ENCODE assay signal across 8 cellular contexts in the genomic region with DNA sequence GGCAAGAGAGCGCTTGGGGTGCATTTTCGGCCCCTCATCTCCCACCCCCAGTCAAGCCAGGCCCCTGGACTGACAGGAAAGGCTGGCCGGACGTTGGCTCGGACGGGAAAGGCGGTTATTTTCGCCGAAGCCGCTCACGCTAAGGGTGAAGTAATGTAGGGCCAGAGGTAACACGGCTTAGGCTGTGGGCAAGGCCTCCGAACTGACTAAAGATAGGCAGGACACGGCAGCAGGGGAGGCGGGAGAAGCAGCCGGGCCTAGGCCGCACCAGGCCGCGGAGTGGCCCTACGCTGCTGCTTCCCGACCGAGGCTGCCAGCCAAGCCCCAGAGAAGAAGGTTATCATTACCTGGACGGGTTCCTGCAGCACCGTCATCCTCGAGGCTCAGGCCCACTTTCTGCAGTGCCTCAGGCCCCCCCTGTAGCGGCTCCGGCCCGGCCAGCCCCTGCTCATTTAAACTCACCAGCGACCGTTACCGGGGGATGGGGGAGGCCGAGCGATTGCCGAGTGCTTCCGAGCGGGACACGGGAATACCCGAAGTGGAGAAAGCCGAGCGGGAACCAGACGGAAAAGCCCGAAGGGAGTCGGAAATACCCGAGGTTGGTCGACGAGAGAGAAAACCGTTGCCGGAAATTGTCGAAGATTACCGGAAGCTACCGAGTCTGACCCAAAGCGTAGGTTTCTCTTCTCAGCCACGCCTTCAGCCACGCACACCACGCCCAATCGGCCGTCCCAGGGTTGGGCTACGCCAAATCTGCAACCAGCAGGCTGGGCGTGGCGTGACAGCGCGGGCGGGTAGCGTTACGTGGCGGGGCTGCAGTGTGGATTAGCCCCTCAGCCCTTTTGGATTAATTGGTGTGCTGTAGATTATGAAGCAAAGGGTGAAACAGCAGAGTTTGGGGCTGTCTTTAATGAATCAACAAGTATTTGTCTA. TPM values are rescaled to one million over a fixed set of nuclear protein-coding genes. Genes with fewer than 3 reads are reported as not detected.
A peak's percentile ranks its signal among the peaks of the same experiment; 100 is the strongest.
DNase-seq lines count a peak whose midpoint lies in the region; ATAC-seq and TF ChIP-seq lines count a peak whose summit lies in the region.

A gene with protein sequence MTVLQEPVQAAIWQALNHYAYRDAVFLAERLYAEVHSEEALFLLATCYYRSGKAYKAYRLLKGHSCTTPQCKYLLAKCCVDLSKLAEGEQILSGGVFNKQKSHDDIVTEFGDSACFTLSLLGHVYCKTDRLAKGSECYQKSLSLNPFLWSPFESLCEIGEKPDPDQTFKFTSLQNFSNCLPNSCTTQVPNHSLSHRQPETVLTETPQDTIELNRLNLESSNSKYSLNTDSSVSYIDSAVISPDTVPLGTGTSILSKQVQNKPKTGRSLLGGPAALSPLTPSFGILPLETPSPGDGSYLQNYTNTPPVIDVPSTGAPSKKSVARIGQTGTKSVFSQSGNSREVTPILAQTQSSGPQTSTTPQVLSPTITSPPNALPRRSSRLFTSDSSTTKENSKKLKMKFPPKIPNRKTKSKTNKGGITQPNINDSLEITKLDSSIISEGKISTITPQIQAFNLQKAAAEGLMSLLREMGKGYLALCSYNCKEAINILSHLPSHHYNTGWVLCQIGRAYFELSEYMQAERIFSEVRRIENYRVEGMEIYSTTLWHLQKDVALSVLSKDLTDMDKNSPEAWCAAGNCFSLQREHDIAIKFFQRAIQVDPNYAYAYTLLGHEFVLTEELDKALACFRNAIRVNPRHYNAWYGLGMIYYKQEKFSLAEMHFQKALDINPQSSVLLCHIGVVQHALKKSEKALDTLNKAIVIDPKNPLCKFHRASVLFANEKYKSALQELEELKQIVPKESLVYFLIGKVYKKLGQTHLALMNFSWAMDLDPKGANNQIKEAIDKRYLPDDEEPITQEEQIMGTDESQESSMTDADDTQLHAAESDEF (minus strand): TSS at position 497 of the 933 bp plus-strand sequence. CDS start 123 bp downstream, at position 374.

- no peaks in the 10 kb centered on the region for H3F3A ChIP-seq in smooth muscle cell (ENCODE audit: low read depth)

- peak within 1 kb of the TSS; percentile 84 for H3K27ac ChIP-seq in caudate nucleus (ENCODE audit: low read depth, low read length)
- H3K27ac ChIP-seq in smooth muscle cell (ENCODE audit: low read depth): peak within 1 kb of the TSS; percentile 96

- CTCF ChIA-PET in activated B cell treated with CpG ODN at 0.5 μM for 24 hours (lab: Charles Lee): interaction anchor here (0.9 to 1.2 kb wide), 3 partner anchors 8 to 126 kb away, joined by 3 read pairs; no protein-coding TSS in a partner anchor

- no peaks in the 10 kb centered on the region for H3K27me3 Mint-ChIP-seq in activated B cell treated with CpG ODN at 0.5 μM for 24 hours

- peak within 1 kb of the TSS; percentile 92 for H3K27ac Mint-ChIP-seq in activated B cell treated with CpG ODN at 0.5 μM for 24 hours

- peaks cover 28% of the 10 kb centered on the region for H3K4me1 ChIP-seq in smooth muscle cell (ENCODE audit: low read depth)

- intact Hi-C loops in activated B cell treated with CpG ODN at 0.5 μM for 24 hours (cut with micrococcal nuclease): loop anchor here (1.0 kb wide), 4 partner anchors 11 to 134 kb away; a partner anchor contains a TSS

- no peaks in the 10 kb centered on the region for H3K36me3 ChIP-seq in smooth muscle cell (ENCODE audit: low read depth)

- WGBS in smooth muscle cell (ENCODE audit: low lambda C conversion rate): under 1% methylated on average over 66 of the region's 66 CpGs

- peak; percentile 68 for TF ChIP-seq POLR2A in GM18951 (IDR thresholded peaks at IDR 0.05; ENCODE audit: extremely low read depth, insufficient read depth, insufficient read length)

- DNase-seq in AG08395 (ENCODE audit: low spot score): peak; percentile 98
- DNase-seq in NCI-H345 (lab: John Stamatoyannopoulos, UW): peak; percentile 100
- peak; percentile 99 for DNase-seq in activated B cell treated with CpG ODN at 0.5 μM for 24 hours
- peak; percentile 63 to 99 (median 94) for DNase-seq in caudate nucleus (lab: John Stamatoyannopoulos, UW)
- DNase-seq in iPS-NIHi7 (ENCODE audit: extremely low spot score): peak; percentile 99
- DNase-seq in smooth muscle cell (lab: John Stamatoyannopoulos, UW; ENCODE audit: unreplicated experiment): peak; percentile 99

- H3K36me3 Mint-ChIP-seq in activated B cell treated with CpG ODN at 0.5 μM for 24 hours (ENCODE audit: low read depth): peaks cover 18% of the 10 kb centered on the region

- POLR2A ChIA-PET in activated B cell treated with CpG ODN at 0.5 μM for 24 hours (lab: Charles Lee): interaction anchor here (0.6 to 3.6 kb wide), 12 partner anchors 9 to 1726 kb away, joined by 3 to 50 read pairs (median 6); a partner anchor contains a TSS

- no peaks in the 10 kb centered on the region for H3K27me3 ChIP-seq in smooth muscle cell (ENCODE audit: low read depth)

- H2AFZ ChIP-seq in smooth muscle cell (ENCODE audit: low read depth): peak within 1 kb of the TSS; percentile 73

- peak within 1 kb of the TSS; percentile 89 for H3K4me2 ChIP-seq in smooth muscle cell

- no peaks in the 10 kb centered on the region for H3K9me3 ChIP-seq in smooth muscle cell (replicated peaks; ENCODE audit: low read depth)

- H4K20me1 ChIP-seq in smooth muscle cell (ENCODE audit: low read depth): peaks cover 41% of the 10 kb centered on the region

- H3K4me3 Mint-ChIP-seq in activated B cell treated with CpG ODN at 0.5 μM for 24 hours: peak within 1 kb of the TSS; percentile 94

- peak; percentile 92 for ATAC-seq in HG03196 (IDR thresholded peaks at IDR 0.05; ENCODE audit: unreplicated experiment)
- ATAC-seq in activated B cell treated with CpG ODN at 0.5 μM for 24 hours (ENCODE audit: low read depth): peak; percentile 92

- TF ChIP-seq CTCF in activated B cell treated with CpG ODN at 0.5 μM for 24 hours (IDR thresholded peaks at IDR 0.05) (no peak), smooth muscle cell (IDR thresholded peaks at IDR 0.05; ENCODE audit: borderline replicate concordance, insufficient read depth, poor library complexity, severe bottlenecking) (no peak)

- H3K9me3 Mint-ChIP-seq in activated B cell treated with CpG ODN at 0.5 μM for 24 hours: no peaks in the 10 kb centered on the region

- in situ Hi-C loops in GM18951 (cut with MboI; ENCODE audit: low sequenced_read_pairs, unreplicated experiment): no loop called here

- peaks cover 57% of the 10 kb centered on the region for H3K4me1 Mint-ChIP-seq in activated B cell treated with CpG ODN at 0.5 μM for 24 hours

- H3K4me3 ChIP-seq in smooth muscle cell: peak within 1 kb of the TSS; percentile 70

- H3K79me2 ChIP-seq in smooth muscle cell (ENCODE audit: low read depth): peaks cover 46% of the 10 kb centered on the region

- H3K9ac ChIP-seq in smooth muscle cell (ENCODE audit: low read depth): peak within 1 kb of the TSS; percentile 98

RNA-seq across cellular contexts. Expression of the gene that starts here (rescaled TPM):
- total RNA-seq in activated B cell treated with CpG ODN at 0.5 μM for 24 hours: 72.5 and 76.5 TPM in 2 replicates
- 94.2 and 101 TPM in 2 replicates for total RNA-seq in smooth muscle cell
- 53.1 and 61.5 TPM in 2 replicates for polyA plus RNA-seq in smooth muscle cell

Comparison
In these comparisons a context has a peak if more than half of its experiments do, and no peak if none do; other contexts are left out.
1. Peak in every context shown above with its lines: DNase-seq, ATAC-seq, H3K4me3 ChIP-seq and H3K27ac ChIP-seq.